1 cellular context compared by ENCODE assay signal in the genomic region with DNA sequence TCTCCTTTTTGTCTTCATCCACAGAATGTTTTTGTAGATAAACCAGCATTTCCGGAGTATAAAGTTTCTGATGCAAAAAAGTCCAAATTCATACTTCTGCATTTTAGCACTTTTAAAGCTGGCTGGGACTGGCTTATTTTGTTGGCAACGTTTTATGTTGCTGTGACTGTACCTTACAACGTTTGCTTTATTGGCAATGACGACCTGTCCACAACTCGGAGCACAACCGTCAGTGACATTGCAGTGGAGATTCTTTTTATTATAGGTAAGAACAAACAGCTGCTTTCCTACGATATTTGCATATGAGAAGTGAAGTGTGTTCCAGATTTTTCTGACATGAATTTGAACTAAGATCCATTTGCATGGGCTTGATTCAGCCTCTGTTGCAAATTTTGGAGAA.
TF ChIP-seq lines count a peak whose summit lies in the region.

No MANE protein-coding gene starts in this region.

TF ChIP-seq in GM12878, 131 proteins besides CTCF, POLR2A, EP300 and RAD21:
- TF ChIP-seq, protein P1, sequence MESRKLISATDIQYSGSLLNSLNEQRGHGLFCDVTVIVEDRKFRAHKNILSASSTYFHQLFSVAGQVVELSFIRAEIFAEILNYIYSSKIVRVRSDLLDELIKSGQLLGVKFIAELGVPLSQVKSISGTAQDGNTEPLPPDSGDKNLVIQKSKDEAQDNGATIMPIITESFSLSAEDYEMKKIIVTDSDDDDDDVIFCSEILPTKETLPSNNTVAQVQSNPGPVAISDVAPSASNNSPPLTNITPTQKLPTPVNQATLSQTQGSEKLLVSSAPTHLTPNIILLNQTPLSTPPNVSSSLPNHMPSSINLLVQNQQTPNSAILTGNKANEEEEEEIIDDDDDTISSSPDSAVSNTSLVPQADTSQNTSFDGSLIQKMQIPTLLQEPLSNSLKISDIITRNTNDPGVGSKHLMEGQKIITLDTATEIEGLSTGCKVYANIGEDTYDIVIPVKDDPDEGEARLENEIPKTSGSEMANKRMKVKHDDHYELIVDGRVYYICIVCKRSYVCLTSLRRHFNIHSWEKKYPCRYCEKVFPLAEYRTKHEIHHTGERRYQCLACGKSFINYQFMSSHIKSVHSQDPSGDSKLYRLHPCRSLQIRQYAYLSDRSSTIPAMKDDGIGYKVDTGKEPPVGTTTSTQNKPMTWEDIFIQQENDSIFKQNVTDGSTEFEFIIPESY (IDR thresholded peaks at IDR 0.05): no peak
- TF ChIP-seq HDGF (IDR thresholded peaks at IDR 0.05): no peak
- TF ChIP-seq ATF7 (IDR thresholded peaks at IDR 0.05; ENCODE audit: low read depth): no peak
- no peak for TF ChIP-seq CREB1 (IDR thresholded peaks at IDR 0.05; ENCODE audit: low read depth)
